ENCODE assay signal across 27 cellular contexts in genomic region chr9:132782106-132782505, GRCh38.
"Had no signal": no experiment of that assay in that cellular context is flagged by ENCODE, and none has a peak within 500 bp of the region (broad histone marks: within the 10 kb centered on the region; RNA-seq: fewer than 3 reads in every experiment).

No MANE protein-coding gene starts in this region.

- H3K27ac Mint-ChIP-seq: activated CD8-positive, alpha-beta T cell treated with anti-CD3 and anti-CD28 coated beads for 36 hours; activated naive CD8-positive, alpha-beta T cell; activated naive CD8-positive, alpha-beta T cell treated with anti-CD3 and anti-CD28 coated beads, Interleukin-2, amount 50 U/mL, for 24 hours; activated T-helper 2 cell treated with anti-CD3 and anti-CD28 coated beads, Interferon-gamma antibody, Interleukin-2, Interleukin-4, amounts not matched to agents 10 μg/mL and 5 μg/mL and 100 μg/mL, durations not matched to agents 14 hours and 24 hours and 36 hours; brain had no signal

- ATAC-seq: activated CD8-positive, alpha-beta T cell treated with anti-CD3 and anti-CD28 coated beads for 36 hours; activated naive CD8-positive, alpha-beta T cell treated with anti-CD3 and anti-CD28 coated beads, Interleukin-2, amount 50 U/mL, for 24 hours had no signal

- H3K4me3 Mint-ChIP-seq: activated CD8-positive, alpha-beta T cell treated with anti-CD3 and anti-CD28 coated beads for 36 hours; activated naive CD8-positive, alpha-beta T cell; activated naive CD8-positive, alpha-beta T cell treated with anti-CD3 and anti-CD28 coated beads, Interleukin-2, amount 50 U/mL, for 24 hours; brain had no signal

- H3K36me3 Mint-ChIP-seq: activated naive CD8-positive, alpha-beta T cell had no signal

- DNase-seq: activated CD4-positive, alpha-beta T cell treated with anti-CD3 and anti-CD28 coated beads for 1 hour; activated CD4-positive, alpha-beta T cell treated with anti-CD3 and anti-CD28 coated beads for 48 hours; activated CD4-positive, CD25-positive, alpha-beta regulatory T cell; activated CD8-positive, alpha-beta T cell treated with anti-CD3 and anti-CD28 coated beads for 36 hours; activated gamma-delta T cell; activated naive CD4-positive, alpha-beta T cell treated with Interleukin-2 at 50 U/mL for 16 hours; activated naive CD8-positive, alpha-beta T cell treated with anti-CD3 and anti-CD28 coated beads, Interleukin-2, amount 50 U/mL, for 24 hours; activated T-cell treated with anti-CD3 and anti-CD28 coated beads, Interleukin-2, amount 50 U/mL, for 1 hour; anterior cingulate cortex; central memory CD4-positive, alpha-beta T cell; Karpas-422; KBM-7; NCI-H1105; NCI-H1417 treated with DMSO at 0.1 percent for 48 hours; NCI-H187 treated with DMSO at 0.1 percent for 48 hours; NCI-H2081; NCI-H2171 treated with DMSO at 0.1 percent for 48 hours; NCI-H345; NCI-H524 treated with DMSO at 0.1 percent for 48 hours; NCI-H748 treated with DMSO at 0.1 percent for 48 hours; NK-92 treated with Interleukin-12 subunit alpha and Interleukin-12 subunit beta, amount 100 ng/mL, for 24 hours; Right ventricle myocardium superior; T1000; WERI-Rb-1 had no signal

- H3K9me3 Mint-ChIP-seq: activated CD8-positive, alpha-beta T cell treated with anti-CD3 and anti-CD28 coated beads for 36 hours; activated naive CD8-positive, alpha-beta T cell treated with anti-CD3 and anti-CD28 coated beads, Interleukin-2, amount 50 U/mL, for 24 hours; activated T-helper 2 cell treated with anti-CD3 and anti-CD28 coated beads, Interferon-gamma antibody, Interleukin-2, Interleukin-4, amounts not matched to agents 10 μg/mL and 5 μg/mL and 100 μg/mL, durations not matched to agents 14 hours and 24 hours and 36 hours had no signal
